34 cellular contexts compared by ENCODE assay signal in genomic region chr3:41660510-41660909, GRCh38.
"Had no signal": no experiment of that assay in that cellular context is flagged by ENCODE, and none has a peak within 500 bp of the region (broad histone marks: within the 10 kb centered on the region; RNA-seq: fewer than 3 reads in every experiment).

No MANE protein-coding gene starts in this region.

- H3K27me3 ChIP-seq: adrenal gland, ascending aorta, body of pancreas, brain microvascular endothelial cell, breast epithelium, cardiac muscle cell had no signal

- H3K9me3 ChIP-seq: adrenal gland, ascending aorta, body of pancreas had no signal

- H3K36me3 ChIP-seq: adrenal gland, ascending aorta, brain microvascular endothelial cell, breast epithelium, cardiac muscle cell had no signal

- ATAC-seq: activated naive CD4-positive, alpha-beta T cell treated with anti-CD3 and anti-CD28 coated beads, Interleukin-2, amount 50 U/mL, for 72 hours; activated naive CD8-positive, alpha-beta T cell treated with anti-CD3 and anti-CD28 coated beads, Interleukin-2, amount 50 U/mL, for 24 hours; activated T-cell treated with anti-CD3 and anti-CD28 coated beads, Interleukin-2, amount 50 U/mL, for 4 hours; activated T-cell treated with anti-CD3 and anti-CD28 coated beads, Interleukin-2, amount 50 U/mL, for 72 hours; activated T-helper 17 cell treated with anti-CD3 and anti-CD28 coated beads, Interleukin-2, amount 50 U/mL, for 72 hours; body of pancreas had no signal

- DNase-seq: activated effector memory CD4-positive, alpha-beta T cell treated with anti-CD3 and anti-CD28 coated beads, Interleukin-2, amount 50 U/mL, for 16 hours; activated effector memory CD4-positive, alpha-beta T cell treated with Interleukin-2 at 50 U/mL for 16 hours; activated gamma-delta T cell; activated gamma-delta T cell treated with Interleukin-2 at 50 U/mL for 16 hours; activated naive CD4-positive, alpha-beta T cell; activated naive CD4-positive, alpha-beta T cell treated with anti-CD3 and anti-CD28 coated beads for 36 hours; activated naive CD4-positive, alpha-beta T cell treated with anti-CD3 and anti-CD28 coated beads, Interleukin-2, amount 10 ng/mL, durations not matched to agents 7 days and 5 days; activated naive CD4-positive, alpha-beta T cell treated with anti-CD3 and anti-CD28 coated beads, Interleukin-2, amount 50 U/mL, for 16 hours; activated naive CD4-positive, alpha-beta T cell treated with Interleukin-2 at 50 U/mL for 16 hours; activated naive CD8-positive, alpha-beta T cell treated with anti-CD3 and anti-CD28 coated beads for 36 hours; activated naive CD8-positive, alpha-beta T cell treated with anti-CD3 and anti-CD28 coated beads, Interleukin-2, amount 10 ng/mL, durations not matched to agents 7 days and 5 days; activated naive CD8-positive, alpha-beta T cell treated with anti-CD3 and anti-CD28 coated beads, Interleukin-2, amount 50 U/mL, for 24 hours; activated T-cell treated with anti-CD3 and anti-CD28 coated beads, Interleukin-2, amount 50 U/mL, for 1 hour; activated T-cell treated with anti-CD3 and anti-CD28 coated beads, Interleukin-2, amount 50 U/mL, for 24 hours; activated T-cell treated with anti-CD3 and anti-CD28 coated beads, Interleukin-2, amount 50 U/mL, for 4 hours; activated T-cell treated with anti-CD3 and anti-CD28 coated beads, Interleukin-2, amount 50 U/mL, for 48 hours; activated T-cell treated with anti-CD3 and anti-CD28 coated beads, Interleukin-2, amount 50 U/mL, for 72 hours; adrenal gland; amniotic stem cell; amygdala; anterior cingulate cortex; aorta; body of pancreas; brain microvascular endothelial cell; caudate nucleus; central memory CD4-positive, alpha-beta T cell; cerebellar nuclear complex had no signal

- H3K27ac ChIP-seq: adrenal gland, ascending aorta, body of pancreas, brain microvascular endothelial cell, breast epithelium, cardiac muscle cell had no signal

- H3K4me1 ChIP-seq: adrenal gland, ascending aorta, body of pancreas, breast epithelium had no signal

- FAIRE-seq: astrocyte, bronchial epithelial cell had no signal

- H3K4me3 ChIP-seq: adrenal gland, ascending aorta, body of pancreas, breast epithelium, cardiac muscle cell had no signal
